Comparison of ENCODE assay signal across 1 cellular context in genomic region chr5:155050384-155051019, GRCh38.
TF ChIP-seq lines count a peak whose summit lies in the region.

No MANE protein-coding gene starts in this region.

TF ChIP-seq in GM23338, 12 proteins besides CTCF, POLR2A, EP300 and RAD21 (continued from another document):
- TF ChIP-seq REST (IDR thresholded peaks at IDR 0.05; ENCODE audit: unreplicated experiment) = no peak
- TF ChIP-seq EZH2 (IDR thresholded peaks at IDR 0.05; ENCODE audit: low read depth, unreplicated experiment) = no peak
- TF ChIP-seq NANOG (IDR thresholded peaks at IDR 0.05; ENCODE audit: borderline replicate concordance) = no peak
- TF ChIP-seq STAT1 (IDR thresholded peaks at IDR 0.05; ENCODE audit: unreplicated experiment) = no peak
- TF ChIP-seq EZH2phosphoT487 (IDR thresholded peaks at IDR 0.05; ENCODE audit: unreplicated experiment) = no peak
- TF ChIP-seq ZNF462 (CRISPR knock-in tag; IDR thresholded peaks at IDR 0.05) = no peak
- no peak for TF ChIP-seq ETS1 (IDR thresholded peaks at IDR 0.05)
- TF ChIP-seq JUNB (IDR thresholded peaks at IDR 0.05; ENCODE audit: unreplicated experiment) = no peak
